ENCODE assay signal across 18 cellular contexts in the genomic region with DNA sequence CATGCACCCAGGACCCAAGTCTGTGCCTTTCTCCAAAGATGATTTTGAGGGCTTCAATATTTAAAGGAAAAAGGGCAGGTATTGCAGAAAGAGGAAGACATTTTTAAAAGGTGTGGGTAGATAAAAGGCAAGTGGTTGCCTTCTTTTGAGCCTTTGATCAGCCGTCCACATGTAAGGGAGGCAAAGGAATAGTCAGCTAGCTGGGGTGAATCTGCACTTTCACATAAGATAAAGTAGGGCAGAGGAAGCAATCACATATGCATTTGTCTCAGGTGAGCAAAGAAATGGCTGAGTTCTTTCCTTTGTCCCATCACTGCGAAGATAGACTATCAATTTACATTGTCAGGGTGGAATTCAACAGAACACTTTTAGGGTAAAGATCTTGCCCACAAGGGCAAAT. TPM values are rescaled to one million over a fixed set of nuclear protein-coding genes. Genes with fewer than 3 reads are reported as not detected.
DNase-seq lines count a peak whose midpoint lies in the region; ATAC-seq and TF ChIP-seq lines count a peak whose summit lies in the region.
"Had no signal": no experiment of that assay in that cellular context is flagged by ENCODE, and none has a peak within 500 bp of the region (broad histone marks: within the 10 kb centered on the region; RNA-seq: fewer than 3 reads in every experiment).

No MANE protein-coding gene starts in this region.

- 91% methylated on average over 2 of the region's 2 CpGs for WGBS in esophagus muscularis mucosa

- CTCF ChIA-PET in CD4-positive, alpha-beta T cell (lab: Charles Lee), result no interaction called here
- CTCF ChIA-PET in CD8-positive, alpha-beta memory T cell (lab: Charles Lee), result interaction anchor here (0.9 to 1.4 kb wide), 3 partner anchors 19 to 376 kb away, joined by 4 to 5 read pairs (median 4); no protein-coding TSS in a partner anchor
- CTCF ChIA-PET in CD8-positive, alpha-beta T cell (lab: Charles Lee), result interaction anchor here (1.3 to 2.5 kb wide), 4 partner anchors 12 to 86 kb away, joined by 3 to 9 read pairs (median 4); no protein-coding TSS in a partner anchor

- no peak for DNase-seq in CD4-positive, alpha-beta T cell
- no peak for DNase-seq in CD8-positive, alpha-beta memory T cell
- DNase-seq in T-helper 17 cell (no peak), esophagus muscularis mucosa (ENCODE audit: extremely low spot score) (peak; percentile 47), amygdala (lab: John Stamatoyannopoulos, UW) (no peak)
- no peak for DNase-seq in CD8-positive, alpha-beta T cell
- DNase-seq: ACHN; BE2C; C1 segment of cervical spinal cord; Calu3; CD4-positive, CD25-positive, alpha-beta regulatory T cell; DMS79 treated with DMSO at 0.1 percent for 48 hours; GF-D8; H9 had no signal

- intact Hi-C loops in CD4-positive, alpha-beta T cell (cut with DNase I, micrococcal nuclease), result loop anchor here (5.0 to 10.0 kb wide), 4 partner anchors 52 to 372 kb away; a partner anchor contains a TSS
- intact Hi-C loops in esophagus muscularis mucosa (cut with DNase I), result loop anchor here (2.0 to 10.0 kb wide), 2 partner anchors 78 to 372 kb away; a partner anchor contains a TSS
- intact Hi-C loops in CD8-positive, alpha-beta T cell (cut with DNase I, micrococcal nuclease), result loop anchor here (5.0 to 10.0 kb wide), 5 partner anchors 52 to 402 kb away; no protein-coding TSS in a partner anchor

- TF ChIP-seq CTCF in CD4-positive, alpha-beta T cell (IDR thresholded peaks at IDR 0.05), result no peak
- no peak for TF ChIP-seq CTCF in esophagus muscularis mucosa (IDR thresholded peaks at IDR 0.05)
- no peak for TF ChIP-seq CTCF in CD8-positive, alpha-beta T cell (IDR thresholded peaks at IDR 0.05)

- H3K4me1 ChIP-seq in CD8-positive, alpha-beta memory T cell (ENCODE audit: insufficient read depth, low read length), result no peaks in the 10 kb centered on the region
- H3K4me1 ChIP-seq in esophagus muscularis mucosa, result peaks cover 36 to 39% (median 37%) of the 10 kb centered on the region in 4 donors
- no peaks in the 10 kb centered on the region for H3K4me1 ChIP-seq in CD8-positive, alpha-beta T cell (ENCODE audit: insufficient read depth, low read length)
- H3K4me1 ChIP-seq: BE2C had no signal

- H3K27me3 Mint-ChIP-seq in CD4-positive, alpha-beta T cell, result no peaks in the 10 kb centered on the region
- no peaks in the 10 kb centered on the region for H3K27me3 Mint-ChIP-seq in CD8-positive, alpha-beta memory T cell
- no peaks in the 10 kb centered on the region for H3K27me3 Mint-ChIP-seq in T-helper 17 cell
- H3K27me3 Mint-ChIP-seq in CD8-positive, alpha-beta T cell (ENCODE audit: low read depth), result no peaks in the 10 kb centered on the region
- H3K27me3 Mint-ChIP-seq: CD4-positive, CD25-positive, alpha-beta regulatory T cell; IgD-negative memory B cell had no signal

- peak overlapping the region; percentile 54 for H3K27ac Mint-ChIP-seq in CD4-positive, alpha-beta T cell
- peak overlapping the region in 5 of 8 donors; percentile 5 to 77 (median 63) for H3K27ac Mint-ChIP-seq in CD8-positive, alpha-beta memory T cell
- peak overlapping the region; percentile 79 for H3K27ac Mint-ChIP-seq in T-helper 17 cell
- H3K27ac Mint-ChIP-seq in CD8-positive, alpha-beta T cell, result no peak overlapping the region
- H3K27ac Mint-ChIP-seq: H9 had no signal

- H3K36me3 Mint-ChIP-seq in CD4-positive, alpha-beta T cell (ENCODE audit: low read depth), result peaks cover 7% of the 10 kb centered on the region
- peaks cover 0 to 10% (median 1%) of the 10 kb centered on the region in 3 donors for H3K36me3 Mint-ChIP-seq in CD8-positive, alpha-beta memory T cell
- H3K36me3 Mint-ChIP-seq in T-helper 17 cell (ENCODE audit: low read depth), result no peaks in the 10 kb centered on the region
- peaks cover 2% of the 10 kb centered on the region for H3K36me3 Mint-ChIP-seq in CD8-positive, alpha-beta T cell
- H3K36me3 Mint-ChIP-seq: CD4-positive, CD25-positive, alpha-beta regulatory T cell; IgD-negative memory B cell had no signal

- POLR2A ChIA-PET in CD4-positive, alpha-beta T cell (lab: Charles Lee), result interaction anchor here (5.5 kb wide), 1 partner anchor 20 kb away, joined by 38 read pairs; a partner anchor contains a TSS
- POLR2A ChIA-PET in CD8-positive, alpha-beta memory T cell (lab: Charles Lee), result no interaction called here
- POLR2A ChIA-PET in CD8-positive, alpha-beta T cell (lab: Charles Lee), result no interaction called here

- H3K4me3 ChIP-seq in CD8-positive, alpha-beta memory T cell (ENCODE audit: low read length), result no peak overlapping the region
- H3K4me3 ChIP-seq in esophagus muscularis mucosa, result no peak overlapping the region
- H3K4me3 ChIP-seq in CD8-positive, alpha-beta T cell (ENCODE audit: low read depth, low read length), result no peak overlapping the region

- no peaks in the 10 kb centered on the region for H3K9me3 Mint-ChIP-seq in CD4-positive, alpha-beta T cell
- no peaks in the 10 kb centered on the region for H3K9me3 Mint-ChIP-seq in CD8-positive, alpha-beta memory T cell
- H3K9me3 Mint-ChIP-seq in CD8-positive, alpha-beta T cell, result no peaks in the 10 kb centered on the region
- H3K9me3 Mint-ChIP-seq: CD4-positive, CD25-positive, alpha-beta regulatory T cell; IgD-negative memory B cell had no signal

- no peaks in the 10 kb centered on the region for H3K9me3 ChIP-seq in CD4-positive, alpha-beta T cell (ENCODE audit: control insufficient read depth, low read length)
- H3K9me3 ChIP-seq in CD8-positive, alpha-beta memory T cell (ENCODE audit: low read length), result no peaks in the 10 kb centered on the region
- H3K9me3 ChIP-seq in T-helper 17 cell (ENCODE audit: control insufficient read depth, low read length, poor library complexity, severe bottlenecking), result no peaks in the 10 kb centered on the region
- no peaks in the 10 kb centered on the region for H3K9me3 ChIP-seq in esophagus muscularis mucosa
- no peaks in the 10 kb centered on the region for H3K9me3 ChIP-seq in CD8-positive, alpha-beta T cell (ENCODE audit: low read length)
- H3K9me3 ChIP-seq: BE2C had no signal

- no peaks in the 10 kb centered on the region for H3K36me3 ChIP-seq in CD8-positive, alpha-beta memory T cell (ENCODE audit: insufficient read depth, low read length)
- peaks cover 0 to 6% (median 3%) of the 10 kb centered on the region in 4 donors for H3K36me3 ChIP-seq in esophagus muscularis mucosa
- H3K36me3 ChIP-seq in CD8-positive, alpha-beta T cell (ENCODE audit: insufficient read depth, low read length), result no peaks in the 10 kb centered on the region
- H3K36me3 ChIP-seq: BE2C had no signal

- H3K27me3 ChIP-seq in CD4-positive, alpha-beta T cell (ENCODE audit: control insufficient read depth, insufficient read depth, low read length), result no peaks in the 10 kb centered on the region
- no peaks in the 10 kb centered on the region for H3K27me3 ChIP-seq in CD8-positive, alpha-beta memory T cell (ENCODE audit: insufficient read depth, low read length, poor library complexity, severe bottlenecking)
- no peaks in the 10 kb centered on the region for H3K27me3 ChIP-seq in esophagus muscularis mucosa
- no peaks in the 10 kb centered on the region for H3K27me3 ChIP-seq in CD8-positive, alpha-beta T cell (ENCODE audit: insufficient read depth, low read length)
- H3K27me3 ChIP-seq: BE2C had no signal

- TF ChIP-seq EP300 in esophagus muscularis mucosa (IDR thresholded peaks at IDR 0.05), result no peak

- no peak overlapping the region for H3K27ac ChIP-seq in CD4-positive, alpha-beta T cell (ENCODE audit: low read depth, low read length)
- H3K27ac ChIP-seq in CD8-positive, alpha-beta memory T cell (ENCODE audit: low read depth, low read length), result no peak overlapping the region
- no peak overlapping the region for H3K27ac ChIP-seq in esophagus muscularis mucosa (replicated peaks in 1 of 4)
- no peak overlapping the region for H3K27ac ChIP-seq in CD8-positive, alpha-beta T cell (ENCODE audit: low read depth, low read length)

- no peak for TF ChIP-seq POLR2A in esophagus muscularis mucosa (IDR thresholded peaks at IDR 0.05; ENCODE audit: low read depth)

- peaks cover 43% of the 10 kb centered on the region for H3K4me1 Mint-ChIP-seq in CD4-positive, alpha-beta T cell (ENCODE audit: low read depth)
- peaks cover 24 to 36% (median 33%) of the 10 kb centered on the region in 3 donors for H3K4me1 Mint-ChIP-seq in CD8-positive, alpha-beta memory T cell
- H3K4me1 Mint-ChIP-seq in T-helper 17 cell, result peaks cover 21% of the 10 kb centered on the region
- peaks cover 41% of the 10 kb centered on the region for H3K4me1 Mint-ChIP-seq in CD8-positive, alpha-beta T cell (ENCODE audit: low read depth)

- H3K4me3 Mint-ChIP-seq in CD4-positive, alpha-beta T cell, result no peak overlapping the region
- H3K4me3 Mint-ChIP-seq in CD8-positive, alpha-beta memory T cell, result no peak overlapping the region
- H3K4me3 Mint-ChIP-seq in T-helper 17 cell, result no peak overlapping the region
- no peak overlapping the region for H3K4me3 Mint-ChIP-seq in CD8-positive, alpha-beta T cell
- H3K4me3 Mint-ChIP-seq: CD4-positive, CD25-positive, alpha-beta regulatory T cell; H9; IgD-negative memory B cell had no signal

- no peak for ATAC-seq in CD4-positive, alpha-beta T cell (ENCODE audit: poor library complexity)
- ATAC-seq in T-helper 17 cell (peak; percentile 32), GM18867 (IDR thresholded peaks at IDR 0.05; ENCODE audit: unreplicated experiment) (no peak)
- ATAC-seq in CD8-positive, alpha-beta T cell, result no peak

RNA-seq across cellular contexts. Expression of a gene that starts 19.9 kb away (rescaled TPM):
- total RNA-seq in CD4-positive, alpha-beta T cell, result 10 to 100 TPM; 49.0 to 60.2 TPM
- 100 to 1,000 TPM; 125 to 132 TPM for total RNA-seq in CD8-positive, alpha-beta memory T cell
- 157 TPM for polyA plus RNA-seq in CD8-positive, alpha-beta memory T cell
- 10 to 100 TPM; 77.1 to 80.8 TPM for total RNA-seq in T-helper 17 cell
- 100 to 1,000 TPM; 132 to 205 (median 190) TPM for total RNA-seq in esophagus muscularis mucosa
- 10 to 100 TPM; 43.5 to 47.5 TPM for total RNA-seq in CD8-positive, alpha-beta T cell

RNA-seq across cellular contexts. Expression of a gene that starts 42.9 kb away (rescaled TPM):
- not detected for total RNA-seq in CD4-positive, alpha-beta T cell
- total RNA-seq in CD8-positive, alpha-beta memory T cell, result not detected
- not detected for polyA plus RNA-seq in CD8-positive, alpha-beta memory T cell
- total RNA-seq in T-helper 17 cell (not detected), esophagus muscularis mucosa (not detected)
- not detected for total RNA-seq in CD8-positive, alpha-beta T cell
- total RNA-seq: Calu3; CD4-positive, CD25-positive, alpha-beta regulatory T cell; H1; H9; HepG2 had no signal
- polyA plus RNA-seq: CD4-positive, CD25-positive, alpha-beta regulatory T cell; H1; HepG2; IgD-negative memory B cell had no signal
